ENCODE assay signal across 18 cellular contexts in the genomic region with DNA sequence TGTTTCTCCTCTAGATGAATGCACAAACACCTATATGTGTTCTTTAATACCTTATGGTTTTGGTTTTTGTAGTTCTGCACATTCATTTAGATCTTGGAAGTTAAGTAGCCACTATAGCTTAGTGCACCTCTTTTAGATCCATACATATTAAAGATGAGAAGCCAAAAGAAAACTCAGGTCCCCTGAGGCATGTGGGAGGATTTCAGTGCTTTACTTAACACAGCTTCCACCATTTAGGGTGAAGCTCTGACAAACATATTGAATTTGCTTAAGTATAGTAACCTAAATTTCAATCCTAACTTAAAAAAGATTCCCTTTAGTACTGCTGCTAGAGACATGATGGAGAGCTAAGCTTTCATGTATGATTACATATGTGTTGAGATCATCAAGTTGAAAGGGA.
"Had no signal": no experiment of that assay in that cellular context is flagged by ENCODE, and none has a peak within 500 bp of the region (broad histone marks: within the 10 kb centered on the region; RNA-seq: fewer than 3 reads in every experiment).

No MANE protein-coding gene starts in this region.

- H3K27ac Mint-ChIP-seq: mesothelial cell of epicardium; stimulated activated naive CD8-positive, alpha-beta T cell treated with anti-CD3 and anti-CD28 coated beads, Interleukin-15, Interleukin-2, amounts not matched to agents 100 ng/mL and 50 ng/mL, for 24 hours; WTC11 had no signal

- H3K36me3 ChIP-seq: sigmoid colon, upper lobe of right lung had no signal

- H3K9me3 ChIP-seq: psoas muscle, sigmoid colon, testis, upper lobe of right lung had no signal

- H2AFZ ChIP-seq: hepatocyte had no signal

- H3K36me3 Mint-ChIP-seq: mesothelial cell of epicardium, WTC11 had no signal

- H3K4me3 ChIP-seq: hepatocyte, psoas muscle, sigmoid colon, SK-N-MC, testis, upper lobe of right lung had no signal

- H3K4me1 ChIP-seq: psoas muscle, sigmoid colon, testis had no signal

- H3K4me3 Mint-ChIP-seq: activated CD4-positive, alpha-beta T cell treated with anti-CD3 and anti-CD28 coated beads, Interleukin-2, amount 10 ng/mL, durations not matched to agents 7 days and 5 days; mesothelial cell of epicardium; stimulated activated naive CD8-positive, alpha-beta T cell treated with anti-CD3 and anti-CD28 coated beads, Interleukin-15, Interleukin-2, amounts not matched to agents 100 ng/mL and 50 ng/mL, for 24 hours; WTC11 had no signal

- ATAC-seq: psoas muscle, upper lobe of right lung, WTC11 had no signal

- H3K79me2 ChIP-seq: hepatocyte had no signal

- DNase-seq: activated CD4-positive, alpha-beta T cell treated with anti-CD3 and anti-CD28 coated beads, Interleukin-2, amount 10 ng/mL, durations not matched to agents 7 days and 5 days; activated effector memory CD4-positive, alpha-beta T cell treated with anti-CD3 and anti-CD28 coated beads, Interleukin-2, amount 50 U/mL, for 16 hours; central memory CD4-positive, alpha-beta T cell; cortex of kidney; effector CD8-positive, alpha-beta T cell; nucleus accumbens; psoas muscle; sigmoid colon; stimulated activated CD4-positive, alpha-beta T cell treated with anti-CD3 and anti-CD28 coated beads, Interleukin-12 subunit alpha, Interleukin-12 subunit beta, amount 100 ng/mL, for 4 hours; stimulated activated CD4-positive, alpha-beta T cell treated with anti-CD3 and anti-CD28 coated beads, Interleukin-2, amount 100 ng/mL, for 48 hours; T-helper 1 cell; testis; upper lobe of right lung had no signal

- H3K27me3 ChIP-seq: hepatocyte, sigmoid colon, testis, upper lobe of right lung had no signal

- H3K27me3 Mint-ChIP-seq: activated CD4-positive, alpha-beta T cell treated with anti-CD3 and anti-CD28 coated beads, Interleukin-2, amount 10 ng/mL, durations not matched to agents 7 days and 5 days; stimulated activated naive CD8-positive, alpha-beta T cell treated with anti-CD3 and anti-CD28 coated beads, Interleukin-15, Interleukin-2, amounts not matched to agents 100 ng/mL and 50 ng/mL, for 24 hours had no signal

- H3K4me2 ChIP-seq: hepatocyte had no signal

- H3K4me1 Mint-ChIP-seq: mesothelial cell of epicardium, WTC11 had no signal

- H3K27ac ChIP-seq: hepatocyte, psoas muscle, sigmoid colon, SK-N-MC, testis, upper lobe of right lung had no signal

- H3K9me3 Mint-ChIP-seq: activated CD4-positive, alpha-beta T cell treated with anti-CD3 and anti-CD28 coated beads, Interleukin-2, amount 10 ng/mL, durations not matched to agents 7 days and 5 days; mesothelial cell of epicardium; stimulated activated naive CD8-positive, alpha-beta T cell treated with anti-CD3 and anti-CD28 coated beads, Interleukin-15, Interleukin-2, amounts not matched to agents 100 ng/mL and 50 ng/mL, for 24 hours; WTC11 had no signal
